24 cellular contexts compared by ENCODE assay signal in genomic region chr13:39023316-39023715, GRCh38. TPM values are rescaled to one million over a fixed set of nuclear protein-coding genes. Genes with fewer than 3 reads are reported as not detected.
A peak's percentile ranks its signal among the peaks of the same experiment; 100 is the strongest.
DNase-seq lines count a peak whose midpoint lies in the region; ATAC-seq and TF ChIP-seq lines count a peak whose summit lies in the region.
"Had no signal": no experiment of that assay in that cellular context is flagged by ENCODE, and none has a peak within 500 bp of the region (broad histone marks: within the 10 kb centered on the region; RNA-seq: fewer than 3 reads in every experiment).

No MANE protein-coding gene starts in this region.

- H3K4me1 Mint-ChIP-seq in MCF 10A (ENCODE audit: insufficient read depth, unreplicated experiment) = no peaks in the 10 kb centered on the region
- H3K4me1 Mint-ChIP-seq in endothelial cell (ENCODE audit: unreplicated experiment) = peaks cover 47% of the 10 kb centered on the region
- H3K4me1 Mint-ChIP-seq: activated B cell treated with CpG ODN at 0.5 μM for 24 hours, CD14-positive monocyte had no signal

- TF ChIP-seq CTCF in MCF 10A (IDR thresholded peaks at IDR 0.05; ENCODE audit: unreplicated experiment) = no peak
- no peak for TF ChIP-seq CTCF in mammary epithelial cell (conservative IDR thresholded peaks at IDR 0.05 in 1 of 2, IDR thresholded peaks at IDR 0.05 in 1 of 2; ENCODE audit: extremely low read depth in 1 of 2, insufficient read depth in 1 of 2, low read depth in 1 of 2, low read length in 2 of 2)
- TF ChIP-seq CTCF in endothelial cell (IDR thresholded peaks at IDR 0.05; ENCODE audit: unreplicated experiment) = no peak
- TF ChIP-seq CTCF in upper lobe of left lung (IDR thresholded peaks at IDR 0.05) = no peak

- H3K27ac ChIP-seq in mammary epithelial cell (ENCODE audit: insufficient read depth, low read depth, low read length) = no peak overlapping the region
- peak overlapping the region in 3 of 4 donors; percentile 9 to 49 (median 13) for H3K27ac ChIP-seq in upper lobe of left lung

- POLR2A ChIA-PET in MCF 10A (lab: Yijun Ruan, JAX) = interaction anchor here (1.1 kb wide), 1 partner anchor 10 kb away, joined by 4 read pairs; no protein-coding TSS in a partner anchor

- no peak for TF ChIP-seq POLR2A in upper lobe of left lung (IDR thresholded peaks at IDR 0.05)

- H3K36me3 ChIP-seq in mammary epithelial cell (ENCODE audit: insufficient read depth, low read length) (peaks cover 29% of the 10 kb centered on the region), upper lobe of left lung (peaks cover 24 to 86% (median 27%) of the 10 kb centered on the region in 4 donors)

- ATAC-seq in upper lobe of left lung (ENCODE audit: low FRiP score in 2 of 2) (no peak), HG03159 (IDR thresholded peaks at IDR 0.05; ENCODE audit: unreplicated experiment) (no peak), GM18858 (IDR thresholded peaks at IDR 0.05; ENCODE audit: unreplicated experiment) (no peak)
- ATAC-seq: HCT116; naive thymus-derived CD4-positive, alpha-beta T cell had no signal

- H3K4me2 ChIP-seq in mammary epithelial cell (ENCODE audit: insufficient read depth, low read depth, low read length) = no peak overlapping the region

- dilution Hi-C loops in mammary epithelial cell (cut with HindIII; ENCODE audit: low sequenced_read_pairs) = no loop called here

- H3K36me3 Mint-ChIP-seq in MCF 10A (ENCODE audit: insufficient read depth, unreplicated experiment) (peaks cover 78% of the 10 kb centered on the region), endothelial cell (ENCODE audit: low read depth, unreplicated experiment) (peaks cover 22% of the 10 kb centered on the region)

- WGBS in mammary epithelial cell (ENCODE audit: low coverage, missing lambda C conversion rate) = 100% methylated on average over 2 of the region's 2 CpGs
- 47 to 68% methylated on average over 2 of the region's 2 CpGs for WGBS in upper lobe of left lung, 2 donors

- H2AFZ ChIP-seq in mammary epithelial cell (ENCODE audit: low read depth, low read length) = no peak overlapping the region

- H3K9me3 Mint-ChIP-seq in MCF 10A (ENCODE audit: unreplicated experiment) = no peaks in the 10 kb centered on the region
- H3K9me3 Mint-ChIP-seq in endothelial cell (ENCODE audit: unreplicated experiment) = no peaks in the 10 kb centered on the region
- H3K9me3 Mint-ChIP-seq: activated B cell treated with CpG ODN at 0.5 μM for 24 hours; CD14-positive monocyte; naive thymus-derived CD4-positive, alpha-beta T cell had no signal

- peak overlapping the region; percentile 23 for H3K27ac Mint-ChIP-seq in MCF 10A (ENCODE audit: low read depth, unreplicated experiment)
- H3K27ac Mint-ChIP-seq in endothelial cell (ENCODE audit: unreplicated experiment) = peak overlapping the region; percentile 80
- H3K27ac Mint-ChIP-seq: activated B cell treated with CpG ODN at 0.5 μM for 24 hours; activated naive CD8-positive, alpha-beta T cell; naive thymus-derived CD4-positive, alpha-beta T cell; progenitor cell of endocrine pancreas had no signal

- H3K4me3 Mint-ChIP-seq in MCF 10A (ENCODE audit: unreplicated experiment) = no peak overlapping the region
- peak overlapping the region; percentile 70 for H3K4me3 Mint-ChIP-seq in endothelial cell (ENCODE audit: unreplicated experiment)
- H3K4me3 Mint-ChIP-seq: activated B cell treated with CpG ODN at 0.5 μM for 24 hours; activated naive CD8-positive, alpha-beta T cell; CD14-positive monocyte; naive thymus-derived CD4-positive, alpha-beta T cell had no signal

- H3K9ac ChIP-seq in mammary epithelial cell (ENCODE audit: insufficient read depth, low read length) = no peak overlapping the region

- no peaks in the 10 kb centered on the region for H4K20me1 ChIP-seq in mammary epithelial cell (ENCODE audit: insufficient read depth, low read length)

- no peaks in the 10 kb centered on the region for H3K79me2 ChIP-seq in mammary epithelial cell (ENCODE audit: insufficient read depth, low read length)

- in situ Hi-C loops in mammary epithelial cell (cut with MboI; ENCODE audit: low sequenced_read_pairs in 2 of 2) = no loop called here

- H3K9me3 ChIP-seq in mammary epithelial cell (replicated peaks; ENCODE audit: insufficient read depth, low read length) (no peaks in the 10 kb centered on the region), upper lobe of left lung (no peaks in the 10 kb centered on the region)

- no peak overlapping the region for H3K4me3 ChIP-seq in mammary epithelial cell (replicated peaks in 1 of 3; ENCODE audit: insufficient read depth in 1 of 3, low read depth in 2 of 3, low read length in 3 of 3)
- H3K4me3 ChIP-seq in upper lobe of left lung = no peak overlapping the region

- no peaks in the 10 kb centered on the region for H3K27me3 Mint-ChIP-seq in MCF 10A (ENCODE audit: insufficient read depth, unreplicated experiment)
- H3K27me3 Mint-ChIP-seq in endothelial cell (ENCODE audit: unreplicated experiment) = no peaks in the 10 kb centered on the region
- H3K27me3 Mint-ChIP-seq: activated B cell treated with CpG ODN at 0.5 μM for 24 hours; activated naive CD8-positive, alpha-beta T cell; naive thymus-derived CD4-positive, alpha-beta T cell; progenitor cell of endocrine pancreas had no signal

- BruUV-seq in MCF 10A (replicated peaks; lab: Mats Ljungman, UMichigan) (no TSS peak), mammary epithelial cell (replicated peaks; lab: Mats Ljungman, UMichigan) (no TSS peak)

- DNase-seq in MCF 10A (ENCODE audit: unreplicated experiment) (peak; percentile 9), mammary epithelial cell (no peak), endothelial cell (ENCODE audit: low spot score) (no peak), iris pigment epithelial cell (ENCODE audit: low read depth) (peak; percentile 55), upper lobe of left lung (no peak), posterior cingulate gyrus (no peak)
- DNase-seq: 8988T; activated B cell treated with CpG ODN at 0.5 μM for 24 hours; foreskin melanocyte; MM.1S; naive thymus-derived CD4-positive, alpha-beta T cell; NCI-H2029; NCI-H524; SHP77; stimulated activated naive CD4-positive, alpha-beta T cell treated with Interleukin-2 at 50 U/mL for 16 hours had no signal

- TF ChIP-seq EP300 in upper lobe of left lung (IDR thresholded peaks at IDR 0.05) = no peak

- H3K27me3 ChIP-seq in mammary epithelial cell (ENCODE audit: insufficient read depth, low read length) (no peaks in the 10 kb centered on the region), upper lobe of left lung (no peaks in the 10 kb centered on the region)

- H3K4me1 ChIP-seq in mammary epithelial cell (ENCODE audit: insufficient read depth, low read length) (no peaks in the 10 kb centered on the region), upper lobe of left lung (peaks cover 0 to 16% (median 8%) of the 10 kb centered on the region in 4 donors)

- intact Hi-C loops in MCF 10A (cut with micrococcal nuclease) (no loop called here), mammary epithelial cell (cut with micrococcal nuclease) (no loop called here), posterior cingulate gyrus (cut with DNase I) (no loop called here)

- CTCF ChIA-PET in MCF 10A (lab: Yijun Ruan, JAX) = interaction anchor here (0.5 kb wide), 1 partner anchor 52 kb away, joined by 3 read pairs; no protein-coding TSS in a partner anchor
- CTCF ChIA-PET in mammary epithelial cell (lab: Charles Lee; ENCODE audit: low non-redundant PET) = no interaction called here

RNA-seq across cellular contexts. Expression of gene PROSER1, which starts 14.6 kb away (rescaled TPM):
- total RNA-seq in MCF 10A (2022) (53.4 and 58.2 TPM in 2 replicates), mammary epithelial cell (10 to 100 TPM; 22.3 to 52.4 TPM), endothelial cell (ENCODE audit: unreplicated experiment) (61.3 TPM), upper lobe of left lung (10 to 100 TPM; 10.5 to 59.5 (median 28.4) TPM)
- 10.6 TPM for polyA plus RNA-seq in mammary epithelial cell
- polyA minus RNA-seq in mammary epithelial cell = 15.0 TPM

RNA-seq across cellular contexts. Expression of gene NHLRC3, which starts 14.9 kb away (rescaled TPM):
- 11.3 and 13.2 TPM in 2 replicates for total RNA-seq in MCF 10A (2022)
- total RNA-seq in mammary epithelial cell = 10 to 100 TPM; 15.9 to 30.7 TPM
- 6.5 TPM for polyA plus RNA-seq in mammary epithelial cell
- 2.2 TPM for polyA minus RNA-seq in mammary epithelial cell
- 26.9 TPM for total RNA-seq in endothelial cell (ENCODE audit: unreplicated experiment)
- total RNA-seq in upper lobe of left lung = 10 to 100 TPM; 19.5 to 35.6 (median 30.1) TPM

RNA-seq across cellular contexts. Expression of gene STOML3, which starts 32.7 kb away (rescaled TPM):
- total RNA-seq in MCF 10A (2022) = not detected in 2 replicates
- total RNA-seq in mammary epithelial cell = not detected
- not detected for polyA plus RNA-seq in mammary epithelial cell
- polyA minus RNA-seq in mammary epithelial cell = not detected
- total RNA-seq in endothelial cell (ENCODE audit: unreplicated experiment) = 0.18 TPM
- total RNA-seq in upper lobe of left lung = 10 to 100 TPM in 1 of 6 donors, 1 to 10 TPM in 4, under 1 TPM in 1; 0.14 to 10.8 (median 1.6) TPM
- total RNA-seq: activated B cell treated with CpG ODN at 0.5 μM for 24 hours; liver; naive thymus-derived CD4-positive, alpha-beta T cell; progenitor cell of endocrine pancreas; T-helper 1 cell treated with Interleukin-12 subunit alpha and Interleukin-12 subunit beta and Interleukin-4 antibody, amounts not matched to agents 30 ng/mL and 1 ng/mL, for 36 hours; urinary bladder had no signal
- polyA plus RNA-seq: CD14-positive monocyte; liver; naive thymus-derived CD4-positive, alpha-beta T cell; urinary bladder had no signal

Comparison
In these comparisons a context has a peak if more than half of its experiments do, and no peak if none do; other contexts are left out.
1. DNase-seq: peak in MCF 10A (single experiment) and iris pigment epithelial cell (single experiment); none in mammary epithelial cell (single experiment), endothelial cell (single experiment), upper lobe of left lung (0 of 2) and posterior cingulate gyrus (0 of 10).